In the genomic region with DNA sequence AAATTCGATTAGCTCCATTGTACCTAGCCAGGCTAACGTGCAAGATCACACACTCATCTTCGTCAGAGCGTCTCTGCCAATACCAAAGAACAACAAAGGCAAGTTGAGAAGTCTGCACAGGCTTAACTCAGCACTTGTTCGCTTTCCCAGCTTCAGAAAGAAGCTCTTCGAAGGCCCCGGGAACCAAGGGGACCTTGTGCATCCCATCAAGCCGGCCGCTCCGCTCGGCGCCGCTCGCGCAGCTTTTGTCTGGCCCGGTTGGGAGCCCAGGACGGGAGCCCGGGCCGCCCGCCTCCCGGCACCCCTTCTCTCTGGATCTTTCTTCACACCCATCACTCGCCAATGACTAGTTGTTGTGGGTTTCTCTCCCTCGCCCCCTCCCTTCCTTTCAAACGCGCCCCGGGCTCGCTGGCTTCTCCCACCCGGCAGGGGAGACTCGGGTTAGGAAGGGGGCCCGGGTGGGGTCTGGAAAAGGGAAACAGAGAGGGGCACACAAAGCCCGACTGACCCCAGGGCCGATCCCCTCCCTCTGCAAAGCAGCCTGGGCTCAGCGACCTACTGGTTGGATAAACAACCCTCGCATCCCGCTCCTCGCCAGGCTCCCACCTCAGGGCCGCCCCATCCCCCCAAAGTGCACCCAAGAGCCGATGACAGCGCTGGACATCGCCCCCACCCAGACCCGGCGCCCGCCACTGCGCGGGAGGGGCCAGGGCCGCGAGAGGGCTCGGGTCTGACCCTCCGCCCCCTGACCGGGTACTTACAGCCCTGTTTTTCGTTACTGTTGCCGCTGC, we compare ENCODE assay signal across 8 cellular contexts. TPM values are rescaled to one million over a fixed set of nuclear protein-coding genes. Genes with fewer than 3 reads are reported as not detected.
DNase-seq lines count a peak whose midpoint lies in the region; ATAC-seq and TF ChIP-seq lines count a peak whose summit lies in the region.

No MANE protein-coding gene starts in this region.

- peak overlapping the region; percentile 72 for H2AFZ ChIP-seq in parathyroid adenoma

- H3K27ac ChIP-seq in SK-N-MC (peak overlapping the region; percentile 96), parathyroid adenoma (peak overlapping the region; percentile 89), upper lobe of left lung (peak overlapping the region; percentile 95 to 97 (median 97))

- H3K9me3 ChIP-seq in SK-N-MC (ENCODE audit: low read depth, low read length) (no peaks in the 10 kb centered on the region), parathyroid adenoma (ENCODE audit: control insufficient read depth, low read length) (no peaks in the 10 kb centered on the region), upper lobe of left lung (no peaks in the 10 kb centered on the region)

- DNase-seq in CD1c-positive myeloid dendritic cell (ENCODE audit: extremely low spot score) (peak; percentile 37), SK-N-MC (ENCODE audit: low read depth, low spot score) (no peak), Right ventricle myocardium superior (peak; percentile 71), upper lobe of left lung (peak; percentile 52 to 92)
- DNase-seq in activated naive CD4-positive, alpha-beta T cell treated with anti-CD3 and anti-CD28 coated beads, Interleukin-2, amount 50 U/mL, for 72 hours (ENCODE audit: low spot score in 2 of 2): peak; percentile 56 to 69

- ATAC-seq in GM19395 (IDR thresholded peaks at IDR 0.05; ENCODE audit: unreplicated experiment) (peak; percentile 43), HG03565 (IDR thresholded peaks at IDR 0.05; ENCODE audit: unreplicated experiment) (peak; percentile 25), Right ventricle myocardium superior (ENCODE audit: poor library complexity) (peak; percentile 59), upper lobe of left lung (ENCODE audit: low FRiP score in 2 of 2) (peak; percentile 70 to 75)
- peak; percentile 28 to 49 for ATAC-seq in activated naive CD4-positive, alpha-beta T cell treated with anti-CD3 and anti-CD28 coated beads, Interleukin-2, amount 50 U/mL, for 72 hours

- H3K36me3 Mint-ChIP-seq in activated naive CD4-positive, alpha-beta T cell treated with anti-CD3 and anti-CD28 coated beads, Interleukin-2, amount 50 U/mL, for 72 hours: peaks cover 27 to 42% of the 10 kb centered on the region in 2 donors

- H3K36me3 ChIP-seq in SK-N-MC (ENCODE audit: insufficient read depth, low read length) (no peaks in the 10 kb centered on the region), parathyroid adenoma (ENCODE audit: control insufficient read depth, insufficient read depth, low read length) (no peaks in the 10 kb centered on the region), upper lobe of left lung (peaks cover 0 to 4% (median 0%) of the 10 kb centered on the region in 4 donors)

- H3K4me1 ChIP-seq in parathyroid adenoma (no peaks in the 10 kb centered on the region), upper lobe of left lung (peaks cover 27 to 44% (median 42%) of the 10 kb centered on the region in 4 donors)

- no peak for TF ChIP-seq EP300 in upper lobe of left lung (IDR thresholded peaks at IDR 0.05)

- H3K4me2 ChIP-seq in parathyroid adenoma (ENCODE audit: low read length): peak overlapping the region; percentile 94

- no peak for TF ChIP-seq CTCF in parathyroid adenoma (IDR thresholded peaks at IDR 0.05)
- TF ChIP-seq CTCF in upper lobe of left lung (IDR thresholded peaks at IDR 0.05): no peak

- intact Hi-C loops in Right ventricle myocardium superior (cut with DNase I): loop anchor here (5.0 kb wide), 2 partner anchors 52 to 117 kb away; partner anchors contain the start of gene RNU4ATAC

- H3K9me3 Mint-ChIP-seq in activated naive CD4-positive, alpha-beta T cell treated with anti-CD3 and anti-CD28 coated beads, Interleukin-2, amount 50 U/mL, for 72 hours: peaks cover under 1 to 5% of the 10 kb centered on the region in 2 donors

- H3K27me3 ChIP-seq in parathyroid adenoma (ENCODE audit: control insufficient read depth, insufficient read depth, low read length) (no peaks in the 10 kb centered on the region), upper lobe of left lung (peaks cover 0 to 2% (median 0%) of the 10 kb centered on the region in 4 donors)

- H3K79me2 ChIP-seq in parathyroid adenoma: peaks cover 21% of the 10 kb centered on the region

- TF ChIP-seq POLR2A in upper lobe of left lung (IDR thresholded peaks at IDR 0.05): peak in 2 of 4 donors; percentile 4 to 6

- WGBS in upper lobe of left lung, 2 donors: 0% methylated on average over 43 to 46 of the region's 52 CpGs

- H3K9ac ChIP-seq in SK-N-MC (ENCODE audit: insufficient read length): peak overlapping the region; percentile 95
- peak overlapping the region; percentile 74 for H3K9ac ChIP-seq in parathyroid adenoma

- peak overlapping the region; percentile 97 to 100 for H3K27ac Mint-ChIP-seq in activated naive CD4-positive, alpha-beta T cell treated with anti-CD3 and anti-CD28 coated beads, Interleukin-2, amount 50 U/mL, for 72 hours

- peak overlapping the region; percentile 86 for H3K4me3 ChIP-seq in SK-N-MC
- H3K4me3 ChIP-seq in parathyroid adenoma (ENCODE audit: low read depth, low read length): peak overlapping the region; percentile 95
- H3K4me3 ChIP-seq in upper lobe of left lung: peak overlapping the region; percentile 74 to 96 (median 88)

RNA-seq across cellular contexts. Expression of gene CLASP1, which starts 0.5 kb away (rescaled TPM):
- 10 to 100 TPM; 82.3 to 98.6 TPM for total RNA-seq in activated naive CD4-positive, alpha-beta T cell treated with anti-CD3 and anti-CD28 coated beads, Interleukin-2, amount 50 U/mL, for 72 hours
- total RNA-seq in Right ventricle myocardium superior (58.3 TPM), upper lobe of left lung (10 to 100 TPM; 36.3 to 95.3 (median 46.8) TPM)
